Comparison of ENCODE assay signal across 18 cellular contexts in the genomic region with DNA sequence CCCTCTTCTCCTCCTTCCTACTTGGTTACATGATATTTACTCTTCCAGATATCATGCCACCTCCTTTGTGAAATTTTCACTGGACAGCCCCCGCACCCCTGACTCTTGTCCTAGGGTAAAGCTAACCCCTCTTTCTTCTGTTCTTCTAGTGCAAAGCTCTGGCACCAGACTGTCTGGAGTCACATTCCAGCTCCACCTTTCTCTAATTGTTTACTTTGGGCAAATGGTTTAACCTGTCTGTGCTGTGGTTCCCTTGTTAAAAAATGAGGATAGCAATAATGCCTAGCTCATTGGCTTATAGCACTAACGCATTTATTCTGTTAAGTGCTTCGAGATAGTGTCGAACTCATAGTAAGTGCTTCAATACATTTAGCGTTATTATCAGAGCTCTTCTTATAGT.
"Had no signal": no experiment of that assay in that cellular context is flagged by ENCODE, and none has a peak within 500 bp of the region (broad histone marks: within the 10 kb centered on the region; RNA-seq: fewer than 3 reads in every experiment).

No MANE protein-coding gene starts in this region.

- ATAC-seq: naive thymus-derived CD8-positive, alpha-beta T cell; sciatic nerve had no signal

- H3K4me1 ChIP-seq: spleen, tibial artery had no signal

- H3K9me3 ChIP-seq: neutrophil, spleen, stomach, tibial artery had no signal

- H3K4me3 ChIP-seq: coronary artery, spleen, stomach, tibial artery had no signal

- H3K36me3 ChIP-seq: neutrophil, spleen, stomach, tibial artery had no signal

- H3K27me3 ChIP-seq: neutrophil, tibial artery had no signal

- DNase-seq: effector CD8-positive, alpha-beta T cell; foreskin melanocyte; head of caudate nucleus; hippocampal formation; kidney glomerular epithelial cell; mammary epithelial cell; naive thymus-derived CD8-positive, alpha-beta T cell; posterior cingulate gyrus; spleen; stimulated activated CD4-positive, alpha-beta T cell treated with anti-CD3 and anti-CD28 coated beads, Interleukin-15, amount 100 ng/mL, for 24 hours; stimulated activated CD4-positive, alpha-beta T cell treated with anti-CD3 and anti-CD28 coated beads, Interleukin-1b, Interleukin-23, amount 100 ng/mL, for 48 hours; stimulated activated naive CD4-positive, alpha-beta T cell; stomach; substantia nigra; tibial artery had no signal

- H3K27ac ChIP-seq: coronary artery, neutrophil, spleen, stomach, tibial artery had no signal
